Comparison of ENCODE assay signal across 8 cellular contexts in the genomic region with DNA sequence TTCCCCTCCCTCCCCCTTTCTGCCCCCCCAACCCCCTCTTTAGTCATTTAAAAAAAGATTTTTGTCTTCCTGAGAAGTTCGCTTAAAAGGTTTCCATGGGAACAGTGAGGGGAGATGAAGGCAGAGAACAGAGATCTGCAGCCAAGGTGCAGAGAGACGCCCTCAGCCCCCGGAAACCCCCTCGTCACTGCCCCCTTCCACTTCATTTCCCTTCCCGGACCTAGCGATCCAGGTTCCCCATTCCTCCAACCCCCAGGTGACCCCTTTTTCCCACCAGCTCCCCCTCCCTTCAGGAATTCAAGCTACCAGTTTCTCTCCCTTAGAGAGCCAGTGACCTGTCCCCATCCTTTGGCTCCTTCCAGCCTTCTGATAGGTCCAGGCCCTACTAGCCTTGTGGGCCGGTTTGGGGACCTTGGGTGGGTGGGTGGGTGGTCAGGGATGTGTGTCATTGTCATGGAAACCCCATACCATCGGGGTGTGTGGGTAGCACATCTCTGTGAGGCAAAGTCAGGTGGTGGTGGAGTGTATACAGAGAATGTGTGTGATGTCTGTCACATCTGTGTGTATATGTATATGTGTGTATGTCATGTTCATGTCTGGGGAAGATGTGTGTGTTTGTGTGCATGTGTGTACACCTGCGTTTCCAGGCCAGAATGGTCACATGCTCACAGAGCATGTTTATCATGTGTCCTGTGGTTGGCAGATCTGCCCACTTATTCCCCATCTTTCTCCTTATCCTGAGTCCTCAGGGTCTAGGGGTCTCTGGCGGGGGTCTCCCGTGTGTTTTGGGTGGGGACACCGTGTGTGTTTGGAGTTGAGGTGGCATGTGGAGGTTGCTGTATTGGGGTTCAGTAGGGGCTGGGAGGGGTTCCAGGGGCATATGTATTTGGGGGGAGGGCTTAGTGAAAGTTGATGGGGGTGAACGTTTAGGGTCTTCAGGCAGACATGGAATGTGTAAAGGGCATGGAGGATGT. TPM values are rescaled to one million over a fixed set of nuclear protein-coding genes. Genes with fewer than 3 reads are reported as not detected.
DNase-seq lines count a peak whose midpoint lies in the region; ATAC-seq, FAIRE-seq and TF ChIP-seq lines count a peak whose summit lies in the region.

No MANE protein-coding gene starts in this region.

- no peaks in the 10 kb centered on the region for H3K27me3 Mint-ChIP-seq in astrocyte (ENCODE audit: low read depth, unreplicated experiment)

- peak overlapping the region; percentile 87 to 100 (median 98) for H3K4me2 ChIP-seq in BLaER1 treated with 17β-estradiol and CSF1 and Interleukin-3, amounts not matched to agents 10 nM and 100 nM
- H3K4me2 ChIP-seq in astrocyte (ENCODE audit: low read length) = peak overlapping the region; percentile 100

- peak overlapping the region; percentile 66 to 86 (median 81); a peak in 21 of 22 replicates for H3K9ac ChIP-seq in BLaER1 treated with 17β-estradiol and CSF1 and Interleukin-3, amounts not matched to agents 10 nM and 100 nM
- H3K9ac ChIP-seq in astrocyte (ENCODE audit: low read length) = peak overlapping the region; percentile 92

- peaks cover 59 to 68% (median 65%) of the 10 kb centered on the region in 10 experiments for H3K4me1 ChIP-seq in BLaER1 treated with 17β-estradiol and CSF1 and Interleukin-3, amounts not matched to agents 10 nM and 100 nM
- peaks cover 40% of the 10 kb centered on the region for H3K4me1 ChIP-seq in astrocyte (ENCODE audit: insufficient read depth, low read length)
- peaks cover 14 to 67% of the 10 kb centered on the region in 2 donors for H3K4me1 ChIP-seq in left lung
- H3K4me1 ChIP-seq in thymus (ENCODE audit: control insufficient read depth, insufficient read depth, low read length) = peaks cover 42% of the 10 kb centered on the region

- H3K79me2 ChIP-seq in astrocyte (ENCODE audit: insufficient read depth, low read length) = peaks cover 45% of the 10 kb centered on the region

- 7% methylated on average over 13 of the region's 13 CpGs for WGBS in thymus

- peak overlapping the region; percentile 93 for H3K4me3 Mint-ChIP-seq in astrocyte (ENCODE audit: unreplicated experiment)

- peak overlapping the region; percentile 62 for H2AFZ ChIP-seq in astrocyte (ENCODE audit: low read depth, low read length)

- H3K27ac ChIP-seq in BLaER1 treated with 17β-estradiol and CSF1 and Interleukin-3, amounts not matched to agents 10 nM and 100 nM = peak overlapping the region in 8 of 11 experiments; percentile 54 to 85 (median 62); a peak in 12 of 22 replicates
- peak overlapping the region; percentile 38 for H3K27ac ChIP-seq in KOPT-K1 (ENCODE audit: low read depth, low read length, poor library complexity, severe bottlenecking)
- H3K27ac ChIP-seq in astrocyte (ENCODE audit: low read depth, low read length) = peak overlapping the region; percentile 79
- H3K27ac ChIP-seq in left lung = peak overlapping the region; percentile 86 to 93
- H3K27ac ChIP-seq in thymus (ENCODE audit: low read depth) = peak overlapping the region; percentile 93

- no peaks in the 10 kb centered on the region for H3K36me3 ChIP-seq in BLaER1 treated with 17β-estradiol and CSF1 and Interleukin-3, amounts not matched to agents 10 nM and 100 nM
- peaks cover 12% of the 10 kb centered on the region; the same call in 1 of the 2 replicates for H3K36me3 ChIP-seq in KOPT-K1 (ENCODE audit: insufficient read depth, low read length)
- no peaks in the 10 kb centered on the region for H3K36me3 ChIP-seq in astrocyte (ENCODE audit: insufficient read depth, low read length)
- no peaks in the 10 kb centered on the region for H3K36me3 ChIP-seq in left lung
- no peaks in the 10 kb centered on the region for H3K36me3 ChIP-seq in thymus (ENCODE audit: control insufficient read depth, insufficient read depth)

- no peak for DNase-seq in astrocyte (ENCODE audit: low read depth)
- no peak for DNase-seq in left lung
- DNase-seq in NCI-H1436 (lab: John Stamatoyannopoulos, UW) = no peak
- no peak for DNase-seq in 8988T

- H3K27ac Mint-ChIP-seq in astrocyte (ENCODE audit: unreplicated experiment) = peak overlapping the region; percentile 96

- no peaks in the 10 kb centered on the region for H3K9me3 ChIP-seq in BLaER1 treated with 17β-estradiol and CSF1 and Interleukin-3, amounts not matched to agents 10 nM and 100 nM (replicated peaks in 1 of 11)
- H3K9me3 ChIP-seq in KOPT-K1 (ENCODE audit: insufficient read depth, low read length, poor library complexity, severe bottlenecking) (no peaks in the 10 kb centered on the region), astrocyte (ENCODE audit: insufficient read depth, low read depth, low read length) (no peaks in the 10 kb centered on the region), left lung (no peaks in the 10 kb centered on the region), thymus (ENCODE audit: control insufficient read depth) (no peaks in the 10 kb centered on the region)

- peak overlapping the region; percentile 64 to 80 (median 72) for H3K4me3 ChIP-seq in BLaER1 treated with 17β-estradiol and CSF1 and Interleukin-3, amounts not matched to agents 10 nM and 100 nM
- peak overlapping the region; percentile 70 for H3K4me3 ChIP-seq in astrocyte (ENCODE audit: insufficient read depth, low read depth, low read length)
- peak overlapping the region; percentile 49 to 62 for H3K4me3 ChIP-seq in left lung
- peak overlapping the region; percentile 84 for H3K4me3 ChIP-seq in thymus (ENCODE audit: low read length)

- H3K27me3 ChIP-seq in BLaER1 treated with 17β-estradiol and CSF1 and Interleukin-3, amounts not matched to agents 10 nM and 100 nM = peaks cover 0 to 12% (median 0%) of the 10 kb centered on the region in 11 experiments; a peak in 1 of 22 replicates
- H3K27me3 ChIP-seq in astrocyte (ENCODE audit: insufficient read depth, low read length) = no peaks in the 10 kb centered on the region
- no peaks in the 10 kb centered on the region for H3K27me3 ChIP-seq in left lung
- H3K27me3 ChIP-seq in thymus (ENCODE audit: control insufficient read depth, insufficient read depth) = no peaks in the 10 kb centered on the region

- intact Hi-C loops in left lung (cut with DNase I) = no loop called here

- no peak for TF ChIP-seq CTCF in astrocyte (IDR thresholded peaks at IDR 0.05; ENCODE audit: insufficient read depth, low read depth, low read length)
- TF ChIP-seq CTCF in left lung (IDR thresholded peaks at IDR 0.05) = no peak

- no peak for FAIRE-seq in astrocyte (lab: Jason Lieb, UNC)

- peaks cover 5% of the 10 kb centered on the region for H3K36me3 Mint-ChIP-seq in astrocyte (ENCODE audit: low read depth, unreplicated experiment)

- H4K20me1 ChIP-seq in BLaER1 treated with 17β-estradiol and CSF1 and Interleukin-3, amounts not matched to agents 10 nM and 100 nM = peaks cover 0 to 14% (median 0%) of the 10 kb centered on the region in 11 experiments; a peak in 4 of 22 replicates
- H4K20me1 ChIP-seq in astrocyte (ENCODE audit: insufficient read depth, low read length) = peaks cover 42% of the 10 kb centered on the region

- no peak for ATAC-seq in left lung
- ATAC-seq in HG03457 (IDR thresholded peaks at IDR 0.05; ENCODE audit: unreplicated experiment) = no peak

- peaks cover 54% of the 10 kb centered on the region for H3K4me1 Mint-ChIP-seq in astrocyte (ENCODE audit: low read depth, unreplicated experiment)

- H3K9me3 Mint-ChIP-seq in astrocyte (ENCODE audit: unreplicated experiment) = no peaks in the 10 kb centered on the region

RNA-seq across cellular contexts. Expression of a gene that starts 7.0 kb away (rescaled TPM):
- total RNA-seq in astrocyte = 34.5 and 36.1 TPM in 2 replicates
- total RNA-seq in left lung = 10 to 100 TPM; 18.1 to 18.5 TPM
- 26.7 TPM for polyA plus RNA-seq in thymus

RNA-seq across cellular contexts. Expression of a gene that starts 9.0 kb away (rescaled TPM):
- total RNA-seq in astrocyte (232 and 256 TPM in 2 replicates), left lung (100 to 1,000 TPM; 144 to 175 TPM)
- 199 TPM for polyA plus RNA-seq in thymus

RNA-seq across cellular contexts. Expression of a gene that starts 16.1 kb away (rescaled TPM):
- total RNA-seq in astrocyte (29.7 and 34.3 TPM in 2 replicates), left lung (10 to 100 TPM; 43.4 to 45.6 TPM)
- polyA plus RNA-seq in thymus = 141 TPM

RNA-seq across cellular contexts. Expression of a gene that starts 27.5 kb away (rescaled TPM):
- total RNA-seq in astrocyte (9.8 and 10.4 TPM in 2 replicates), left lung (1 to 10 TPM; 5.8 to 9.8 TPM)
- polyA plus RNA-seq in thymus = 9.0 TPM

RNA-seq across cellular contexts. Expression of a gene that starts 35.3 kb away (rescaled TPM):
- 2.9 and 4.2 TPM in 2 replicates for total RNA-seq in astrocyte
- total RNA-seq in left lung = 1 to 10 TPM; 5.8 to 9.9 TPM
- polyA plus RNA-seq in thymus = 5.5 TPM

Comparison
In these comparisons a context has a peak if more than half of its experiments do, and no peak if none do; other contexts are left out.
1. H3K27ac ChIP-seq: peak in every context shown above with its lines; median percentile 93 in thymus; 90 in left lung; 79 in astrocyte; 62 in BLaER1 treated with 17β-estradiol and CSF1 and Interleukin-3, amounts not matched to agents 10 nM and 100 nM; 38 in KOPT-K1.